15 cellular contexts compared by ENCODE assay signal in the genomic region with DNA sequence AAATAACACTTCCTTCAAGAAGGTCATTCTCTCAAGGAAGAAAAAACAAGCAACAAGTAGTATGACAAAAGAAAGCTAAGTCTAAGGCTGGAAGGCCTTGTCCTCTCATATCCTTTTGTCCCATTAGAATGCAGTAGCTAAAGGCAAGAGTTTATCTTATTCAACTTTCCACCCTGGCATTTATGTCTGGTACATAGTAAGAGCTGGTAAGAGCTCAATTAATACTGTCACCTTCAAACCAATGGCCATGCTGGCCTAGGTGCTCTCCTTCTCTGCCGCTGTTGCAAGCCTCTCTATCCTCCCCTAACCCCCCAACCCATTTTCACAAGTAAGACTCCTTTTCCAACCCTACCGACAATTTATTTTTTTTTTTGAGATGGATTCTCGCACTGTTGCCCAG.
DNase-seq lines count a peak whose midpoint lies in the region; ATAC-seq and TF ChIP-seq lines count a peak whose summit lies in the region.
"Had no signal": no experiment of that assay in that cellular context is flagged by ENCODE, and none has a peak within 500 bp of the region (broad histone marks: within the 10 kb centered on the region; RNA-seq: fewer than 3 reads in every experiment).

No MANE protein-coding gene starts in this region.

- H3K4me1 ChIP-seq in right atrium auricular region, result peaks cover 0 to 16% of the 10 kb centered on the region in 2 donors
- peaks cover 37% of the 10 kb centered on the region for H3K4me1 ChIP-seq in left ventricle myocardium inferior

- no peaks in the 10 kb centered on the region for H3K9me3 Mint-ChIP-seq in stimulated activated effector memory CD8-positive, alpha-beta T cell treated with anti-CD3 and anti-CD28 coated beads, Interleukin-12 subunit alpha, Interleukin-12 subunit beta, amount 100 ng/mL, for 72 hours
- H3K9me3 Mint-ChIP-seq: CD4-positive, alpha-beta memory T cell had no signal

- DNase-seq in Right ventricle myocardium superior (no peak), right atrium auricular region (ENCODE audit: low spot score) (no peak), T-helper 17 cell (no peak), left ventricle myocardium inferior (no peak), NCI-H2171 (lab: John Stamatoyannopoulos, UW) (no peak), NCI-H2171 treated with DMSO at 0.1 percent for 48 hours (lab: John Stamatoyannopoulos, UW) (no peak)
- DNase-seq in stimulated activated effector memory CD8-positive, alpha-beta T cell treated with anti-CD3 and anti-CD28 coated beads, Interleukin-12 subunit alpha, Interleukin-12 subunit beta, amount 100 ng/mL, for 72 hours (ENCODE audit: low spot score in 2 of 2), result no peak
- DNase-seq: CD4-positive, alpha-beta memory T cell; DMS153; DMS79 treated with DMSO at 0.1 percent for 48 hours; EL; GM23248; H7 had no signal

- intact Hi-C loops in Right ventricle myocardium superior (cut with DNase I), result no loop called here
- intact Hi-C loops in left ventricle myocardium inferior (cut with micrococcal nuclease), result no loop called here

- peaks cover 34% of the 10 kb centered on the region for H3K36me3 ChIP-seq in right atrium auricular region
- peaks cover 64% of the 10 kb centered on the region for H3K36me3 ChIP-seq in left ventricle myocardium inferior

- H3K27me3 Mint-ChIP-seq in T-helper 17 cell, result no peaks in the 10 kb centered on the region
- H3K27me3 Mint-ChIP-seq: B cell; CD4-positive, alpha-beta memory T cell had no signal

- ATAC-seq in Right ventricle myocardium superior (ENCODE audit: poor library complexity), result peak; percentile 25
- ATAC-seq in T-helper 17 cell, result no peak
- ATAC-seq in stimulated activated effector memory CD8-positive, alpha-beta T cell treated with anti-CD3 and anti-CD28 coated beads, Interleukin-12 subunit alpha, Interleukin-12 subunit beta, amount 100 ng/mL, for 72 hours, result no peak

- H3K27me3 ChIP-seq in right atrium auricular region (no peaks in the 10 kb centered on the region), left ventricle myocardium inferior (ENCODE audit: low read depth) (no peaks in the 10 kb centered on the region)

- no peak overlapping the region for H3K4me3 ChIP-seq in right atrium auricular region
- H3K4me3 ChIP-seq in left ventricle myocardium inferior, result no peak overlapping the region
- H3K4me3 ChIP-seq: GM23248 had no signal

- TF ChIP-seq CTCF in right atrium auricular region (IDR thresholded peaks at IDR 0.05), result no peak
- TF ChIP-seq CTCF in left ventricle myocardium inferior (IDR thresholded peaks at IDR 0.05; ENCODE audit: borderline replicate concordance), result no peak

- H3K4me3 Mint-ChIP-seq in T-helper 17 cell, result no peak overlapping the region
- no peak overlapping the region for H3K4me3 Mint-ChIP-seq in stimulated activated effector memory CD8-positive, alpha-beta T cell treated with anti-CD3 and anti-CD28 coated beads, Interleukin-12 subunit alpha, Interleukin-12 subunit beta, amount 100 ng/mL, for 72 hours
- H3K4me3 Mint-ChIP-seq: B cell; CD4-positive, alpha-beta memory T cell had no signal

- H3K9me3 ChIP-seq in right atrium auricular region, result no peaks in the 10 kb centered on the region
- no peaks in the 10 kb centered on the region for H3K9me3 ChIP-seq in T-helper 17 cell (ENCODE audit: control insufficient read depth, low read length, poor library complexity, severe bottlenecking)
- H3K9me3 ChIP-seq in left ventricle myocardium inferior (replicated peaks), result no peaks in the 10 kb centered on the region

- H3K27ac Mint-ChIP-seq in T-helper 17 cell, result peak overlapping the region; percentile 74
- H3K27ac Mint-ChIP-seq in stimulated activated effector memory CD8-positive, alpha-beta T cell treated with anti-CD3 and anti-CD28 coated beads, Interleukin-12 subunit alpha, Interleukin-12 subunit beta, amount 100 ng/mL, for 72 hours, result peak overlapping the region; percentile 2
- H3K27ac Mint-ChIP-seq: B cell had no signal

- H3K4me1 Mint-ChIP-seq in T-helper 17 cell, result peaks cover 8% of the 10 kb centered on the region
- no peaks in the 10 kb centered on the region for H3K4me1 Mint-ChIP-seq in stimulated activated effector memory CD8-positive, alpha-beta T cell treated with anti-CD3 and anti-CD28 coated beads, Interleukin-12 subunit alpha, Interleukin-12 subunit beta, amount 100 ng/mL, for 72 hours
- H3K4me1 Mint-ChIP-seq: B cell; CD4-positive, alpha-beta memory T cell had no signal

- peaks cover 10% of the 10 kb centered on the region for H3K36me3 Mint-ChIP-seq in T-helper 17 cell (ENCODE audit: low read depth)
- H3K36me3 Mint-ChIP-seq in stimulated activated effector memory CD8-positive, alpha-beta T cell treated with anti-CD3 and anti-CD28 coated beads, Interleukin-12 subunit alpha, Interleukin-12 subunit beta, amount 100 ng/mL, for 72 hours, result peaks cover 31% of the 10 kb centered on the region

- no peak overlapping the region for H3K27ac ChIP-seq in right atrium auricular region
- H3K27ac ChIP-seq in left ventricle myocardium inferior (replicated peaks), result peak overlapping the region; percentile 57
- H3K27ac ChIP-seq: C4-2B had no signal
